In genomic region chr4:76253511-76253910, GRCh38 we compare ENCODE assay signal across 9 cellular contexts. TPM values are rescaled to one million over a fixed set of nuclear protein-coding genes. Genes with fewer than 3 reads are reported as not detected.
"Had no signal": no experiment of that assay in that cellular context is flagged by ENCODE, and none has a peak within 500 bp of the region (broad histone marks: within the 10 kb centered on the region; RNA-seq: fewer than 3 reads in every experiment).

No MANE protein-coding gene starts in this region.

- DNase-seq: H9, HCEC 1CT, IMR-90, KG1 had no signal

- H3K27ac ChIP-seq: HL-60 had no signal

- ATAC-seq: GM23338, HepG2, K562 had no signal

- H3K4me3 ChIP-seq: GM23338, K562 had no signal

RNA-seq across cellular contexts. Expression of gene FAM47E, which starts 2.0 kb away (rescaled TPM):
- total RNA-seq: HT1080, IMR-90 had no signal
